8 cellular contexts compared by ENCODE assay signal in genomic region chr1:35932158-35932636, GRCh38. TPM values are rescaled to one million over a fixed set of nuclear protein-coding genes. Genes with fewer than 3 reads are reported as not detected.
DNase-seq lines count a peak whose midpoint lies in the region; TF ChIP-seq lines count a peak whose summit lies in the region.

No MANE protein-coding gene starts in this region.

- no peak for TF ChIP-seq RAD21 in neural cell (conservative IDR thresholded peaks at IDR 0.05)

- DNase-seq in Karpas-422 (no peak), KG1 (lab: John Stamatoyannopoulos, UW) (no peak), erythroblast (lab: John Stamatoyannopoulos, UW) (no peak), GM19240 (ENCODE audit: insufficient read length, low spot score) (no peak), NCI-H2171 treated with DMSO at 0.1 percent for 48 hours (lab: John Stamatoyannopoulos, UW) (no peak)

- no peaks in the 10 kb centered on the region for H3K9me3 ChIP-seq in BLaER1
- H3K9me3 ChIP-seq in Karpas-422 (ENCODE audit: low read length): no peaks in the 10 kb centered on the region
- H3K9me3 ChIP-seq in neural cell (ENCODE audit: low read length): no peaks in the 10 kb centered on the region

- no peak for TF ChIP-seq POLR2A in erythroblast (IDR thresholded peaks at IDR 0.05; ENCODE audit: low read length)

- H3K4me1 ChIP-seq in BLaER1: peaks cover 29% of the 10 kb centered on the region
- H3K4me1 ChIP-seq in Karpas-422 (ENCODE audit: low read length): peaks cover 45% of the 10 kb centered on the region

- H3K36me3 ChIP-seq in BLaER1: no peaks in the 10 kb centered on the region
- 0 out of 2 replicates have a peak, but pooled peaks cover 6% of the 10 kb centered on the region for H3K36me3 ChIP-seq in Karpas-422 (ENCODE audit: insufficient read depth, low read length)
- no peaks in the 10 kb centered on the region for H3K36me3 ChIP-seq in neural cell (ENCODE audit: insufficient read depth, low read length)

- peak overlapping the region; percentile 96 for H3K27ac Mint-ChIP-seq in dendritic cell treated with granulocyte-macrophage colony-stimulating factor and Interleukin-4, amounts not matched to agents 40 ng/mL and 50 ng/mL, for 4 days

- peaks cover 9% of the 10 kb centered on the region for H3K36me3 Mint-ChIP-seq in dendritic cell treated with granulocyte-macrophage colony-stimulating factor and Interleukin-4, amounts not matched to agents 40 ng/mL and 50 ng/mL, for 4 days (ENCODE audit: low read depth)

- no peaks in the 10 kb centered on the region for H3F3A ChIP-seq in neural cell (ENCODE audit: insufficient read depth, low read length, poor library complexity, severe bottlenecking)

- no peaks in the 10 kb centered on the region for H3K27me3 Mint-ChIP-seq in dendritic cell treated with granulocyte-macrophage colony-stimulating factor and Interleukin-4, amounts not matched to agents 40 ng/mL and 50 ng/mL, for 4 days

- peak overlapping the region; percentile 83 for H3K4me3 Mint-ChIP-seq in dendritic cell treated with granulocyte-macrophage colony-stimulating factor and Interleukin-4, amounts not matched to agents 40 ng/mL and 50 ng/mL, for 4 days

- no peak for TF ChIP-seq CTCF in neural cell (IDR thresholded peaks at IDR 0.05; ENCODE audit: poor library complexity, severe bottlenecking)

- no peak for TF ChIP-seq EP300 in neural cell (conservative IDR thresholded peaks at IDR 0.05; ENCODE audit: poor library complexity, severe bottlenecking)

- peaks cover 21% of the 10 kb centered on the region for H3K4me1 Mint-ChIP-seq in dendritic cell treated with granulocyte-macrophage colony-stimulating factor and Interleukin-4, amounts not matched to agents 40 ng/mL and 50 ng/mL, for 4 days (ENCODE audit: low read depth)

- H3K9me3 Mint-ChIP-seq in dendritic cell treated with granulocyte-macrophage colony-stimulating factor and Interleukin-4, amounts not matched to agents 40 ng/mL and 50 ng/mL, for 4 days: no peaks in the 10 kb centered on the region

- H3K27me3 ChIP-seq in BLaER1: no peaks in the 10 kb centered on the region
- H3K27me3 ChIP-seq in Karpas-422 (ENCODE audit: low read length): no peaks in the 10 kb centered on the region
- no peaks in the 10 kb centered on the region for H3K27me3 ChIP-seq in neural cell (ENCODE audit: insufficient read depth, low read depth, low read length)

- intact Hi-C loops in dendritic cell treated with granulocyte-macrophage colony-stimulating factor and Interleukin-4, amounts not matched to agents 40 ng/mL and 50 ng/mL, for 4 days (cut with micrococcal nuclease): loop anchor here (10.0 kb wide), 2 partner anchors 47 to 153 kb away; partner anchors contain the start of genes ADPRS, AGO1 and TEKT2

- H3K9me2 ChIP-seq in Karpas-422 (replicated peaks; ENCODE audit: insufficient read depth, low read length) (no peaks in the 10 kb centered on the region), neural cell (ENCODE audit: insufficient read depth, low read length) (no peaks in the 10 kb centered on the region)

- H3K4me2 ChIP-seq in BLaER1: peak overlapping the region; percentile 83
- H3K4me2 ChIP-seq in Karpas-422 (ENCODE audit: low read depth, low read length, poor library complexity, severe bottlenecking): peak overlapping the region; percentile 77
- H3K4me2 ChIP-seq in neural cell (ENCODE audit: low read length): peak overlapping the region; percentile 89

- H3K27ac ChIP-seq in BLaER1 (0 out of 2 replicates have a peak overlapping the region, but pooled peaks have one; percentile 92), Karpas-422 (ENCODE audit: low read length) (peak overlapping the region; percentile 76), neural cell (ENCODE audit: low read length) (no peak overlapping the region)

- H3K4me3 ChIP-seq in BLaER1 (peak overlapping the region; percentile 95), Karpas-422 (ENCODE audit: low read length) (peak overlapping the region; percentile 81), neural cell (ENCODE audit: low read length) (peak overlapping the region; percentile 72)

- peak overlapping the region; percentile 95 for H3K9ac ChIP-seq in BLaER1
- H3K9ac ChIP-seq in Karpas-422 (ENCODE audit: low read length): peak overlapping the region; percentile 94
- peak overlapping the region; percentile 78 for H3K9ac ChIP-seq in neural cell (ENCODE audit: low read length)

- H4K20me1 ChIP-seq in BLaER1 (peaks cover 55% of the 10 kb centered on the region), Karpas-422 (ENCODE audit: insufficient read depth, low read depth, low read length) (no peaks in the 10 kb centered on the region), neural cell (ENCODE audit: insufficient read depth) (no peaks in the 10 kb centered on the region)

- peaks cover 73% of the 10 kb centered on the region for H3K79me2 ChIP-seq in Karpas-422 (ENCODE audit: low read length)
- peaks cover 50% of the 10 kb centered on the region for H3K79me2 ChIP-seq in neural cell (replicated peaks; ENCODE audit: insufficient read depth, low read length)

- no peak overlapping the region for H2AFZ ChIP-seq in Karpas-422 (ENCODE audit: low read length)
- H2AFZ ChIP-seq in neural cell (ENCODE audit: low read depth, low read length): no peak overlapping the region

TF ChIP-seq in neural cell, 6 proteins besides CTCF, POLR2A, EP300 and RAD21:
- no peak for TF ChIP-seq SMC3 (conservative IDR thresholded peaks at IDR 0.05; ENCODE audit: poor library complexity)
- TF ChIP-seq MXI1 (conservative IDR thresholded peaks at IDR 0.05; ENCODE audit: poor library complexity, severe bottlenecking): no peak

RNA-seq across cellular contexts. Expression of gene AGO3, which starts 1.3 kb away (rescaled TPM):
- 21.2 and 46.8 TPM in 2 replicates for total RNA-seq in Karpas-422 (2014; rRNA removed; shearing (Covaris generic); ENCODE audit: low replicate concordance)
- 9.4 and 10.2 TPM in 2 replicates for polyA plus RNA-seq in neural cell
- polyA minus RNA-seq in neural cell: 36.8 and 41.9 TPM in 2 replicates

RNA-seq across cellular contexts. Expression of gene AGO1, which starts 49.2 kb away (rescaled TPM):
- 18.7 and 21.4 TPM in 2 replicates for total RNA-seq in Karpas-422 (2014; rRNA removed; shearing (Covaris generic); ENCODE audit: low replicate concordance)
- polyA plus RNA-seq in neural cell: 13.0 and 15.0 TPM in 2 replicates
- polyA minus RNA-seq in neural cell: 30.4 and 38.5 TPM in 2 replicates
